ENCODE assay signal across 8 cellular contexts in the genomic region with DNA sequence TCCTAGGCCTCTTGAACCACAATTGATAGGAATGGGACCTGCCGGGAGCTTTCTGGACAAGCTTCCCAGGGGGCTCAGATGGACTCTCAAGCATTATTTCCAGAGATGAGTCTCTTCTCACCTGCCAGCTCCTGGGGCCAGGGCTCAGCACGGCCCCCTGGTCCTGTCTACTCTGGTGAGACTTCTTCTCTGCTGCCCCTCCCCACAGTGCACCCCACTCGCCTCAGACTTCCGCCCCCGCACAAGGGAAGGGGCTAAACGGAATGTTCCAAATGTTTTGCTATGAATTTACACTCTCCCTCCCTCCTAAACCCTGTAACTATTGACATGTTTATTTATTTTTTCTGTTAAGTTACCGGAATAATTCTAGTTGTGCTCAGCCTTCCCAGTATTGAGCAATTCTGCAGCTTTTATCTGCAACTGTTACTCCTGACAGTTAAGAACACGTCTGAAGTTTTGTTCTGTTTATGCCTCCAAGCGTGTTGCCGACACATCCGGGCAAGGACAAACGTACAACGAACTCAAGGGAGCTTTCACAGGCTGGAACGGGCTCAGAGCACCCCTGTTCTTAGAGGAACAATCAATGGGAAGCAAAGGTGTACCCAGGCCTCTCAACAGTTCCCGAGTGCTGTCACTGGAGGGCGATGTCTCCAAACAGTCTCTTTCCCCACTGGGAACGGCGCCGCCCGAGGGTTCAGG. TPM values are rescaled to one million over a fixed set of nuclear protein-coding genes. Genes with fewer than 3 reads are reported as not detected.
A peak's percentile ranks its signal among the peaks of the same experiment; 100 is the strongest.
DNase-seq lines count a peak whose midpoint lies in the region; ATAC-seq and TF ChIP-seq lines count a peak whose summit lies in the region.

No MANE protein-coding gene starts in this region.

- H3K36me3 Mint-ChIP-seq in activated T-cell treated with anti-CD3 and anti-CD28 coated beads, Interleukin-2, amount 50 U/mL, for 24 hours (ENCODE audit: low read depth): no peaks in the 10 kb centered on the region
- no peaks in the 10 kb centered on the region for H3K36me3 Mint-ChIP-seq in osteocyte (ENCODE audit: unreplicated experiment)

- peaks cover 13% of the 10 kb centered on the region for H3K4me1 Mint-ChIP-seq in activated T-cell treated with anti-CD3 and anti-CD28 coated beads, Interleukin-2, amount 50 U/mL, for 24 hours (ENCODE audit: low read depth)
- H3K4me1 Mint-ChIP-seq in osteocyte (ENCODE audit: unreplicated experiment): peaks cover 46% of the 10 kb centered on the region

- H3K4me3 Mint-ChIP-seq in activated T-cell treated with anti-CD3 and anti-CD28 coated beads, Interleukin-2, amount 50 U/mL, for 24 hours: no peak overlapping the region
- no peak overlapping the region for H3K4me3 Mint-ChIP-seq in osteocyte (ENCODE audit: unreplicated experiment)

- H3K27ac Mint-ChIP-seq in activated T-cell treated with anti-CD3 and anti-CD28 coated beads, Interleukin-2, amount 50 U/mL, for 24 hours: no peak overlapping the region
- peak overlapping the region; percentile 27 for H3K27ac Mint-ChIP-seq in osteocyte (ENCODE audit: unreplicated experiment)

- TF ChIP-seq CTCF in foreskin fibroblast (IDR thresholded peaks at IDR 0.05; ENCODE audit: low read depth, low read length) (peak; percentile 85), osteocyte (IDR thresholded peaks at IDR 0.05) (peak; percentile 93)

- peaks cover 63% of the 10 kb centered on the region for H3K27me3 Mint-ChIP-seq in activated T-cell treated with anti-CD3 and anti-CD28 coated beads, Interleukin-2, amount 50 U/mL, for 24 hours
- no peaks in the 10 kb centered on the region for H3K27me3 Mint-ChIP-seq in osteocyte (ENCODE audit: unreplicated experiment)

- peak; percentile 48 for ATAC-seq in GM19324 (IDR thresholded peaks at IDR 0.05; ENCODE audit: low FRiP score, unreplicated experiment)
- peak; percentile 69 for ATAC-seq in HG03159 (IDR thresholded peaks at IDR 0.05; ENCODE audit: unreplicated experiment)

- no peaks in the 10 kb centered on the region for H3K9me3 Mint-ChIP-seq in activated T-cell treated with anti-CD3 and anti-CD28 coated beads, Interleukin-2, amount 50 U/mL, for 24 hours
- H3K9me3 Mint-ChIP-seq in osteocyte (ENCODE audit: unreplicated experiment): no peaks in the 10 kb centered on the region

- DNase-seq in DMS153 (lab: John Stamatoyannopoulos, UW) (peak; percentile 51), NCI-H526 (lab: John Stamatoyannopoulos, UW) (peak; percentile 35 to 84), foreskin fibroblast (peak; percentile 54 to 83), osteocyte (ENCODE audit: extremely low spot score, unreplicated experiment) (peak; percentile 90), NCI-H446 treated with DMSO at 0.1 percent for 48 hours (lab: John Stamatoyannopoulos, UW) (no peak)
- DNase-seq in activated T-cell treated with anti-CD3 and anti-CD28 coated beads, Interleukin-2, amount 50 U/mL, for 24 hours: peak; percentile 51

- no peak overlapping the region for H3K4me3 ChIP-seq in foreskin fibroblast (ENCODE audit: low read depth in 1 of 2, low read length in 2 of 2)

RNA-seq across cellular contexts. Expression of gene FHIP2A, which starts 55.2 kb away (rescaled TPM):
- 50.2 and 59.3 TPM in 2 replicates for total RNA-seq in osteocyte
